Comparison of ENCODE assay signal across 22 cellular contexts in genomic region chr12:77640356-77640755, GRCh38.
"Had no signal": no experiment of that assay in that cellular context is flagged by ENCODE, and none has a peak within 500 bp of the region (broad histone marks: within the 10 kb centered on the region; RNA-seq: fewer than 3 reads in every experiment).

No MANE protein-coding gene starts in this region.

- H3K4me3 Mint-ChIP-seq: IgD-negative memory B cell; T-cell; T-helper 1 cell treated with Interleukin-12 subunit alpha and Interleukin-12 subunit beta and Interleukin-4 antibody, amounts not matched to agents 30 μg/mL and 1 μg/mL, for 36 hours had no signal

- H3K27ac Mint-ChIP-seq: IgD-negative memory B cell; T-cell; T-helper 1 cell treated with Interleukin-12 subunit alpha and Interleukin-12 subunit beta and Interleukin-4 antibody, amounts not matched to agents 30 μg/mL and 1 μg/mL, for 36 hours had no signal

- H3K36me3 Mint-ChIP-seq: IgD-negative memory B cell, T-cell had no signal

- DNase-seq: KBM-7, NCI-H1048, NCI-H1105, NCI-H1417, NCI-H1436 treated with DMSO at 0.1 percent for 48 hours, NCI-H1694 treated with DMSO at 0.1 percent for 48 hours, NCI-H1930, NCI-H2081, NCI-H2107, NCI-H2227 treated with DMSO at 0.1 percent for 48 hours, NCI-H446, NCI-H510A, NCI-H524 treated with DMSO at 0.1 percent for 48 hours, NCI-H69, NCI-H774, Right ventricle myocardium superior, RPMI8226, SW 1271, T-cell had no signal

- H3K9me3 Mint-ChIP-seq: IgD-negative memory B cell; T-helper 1 cell treated with Interleukin-12 subunit alpha and Interleukin-12 subunit beta and Interleukin-4 antibody, amounts not matched to agents 30 μg/mL and 1 μg/mL, for 36 hours had no signal

- ATAC-seq: T-cell had no signal

- FAIRE-seq: RCC 7860 had no signal

- H3K27me3 Mint-ChIP-seq: IgD-negative memory B cell, T-cell had no signal

- H3K4me1 Mint-ChIP-seq: T-cell had no signal
